9 cellular contexts compared by ENCODE assay signal in genomic region chr11:129279326-129280026, GRCh38.
DNase-seq lines count a peak whose midpoint lies in the region; ATAC-seq, FAIRE-seq and TF ChIP-seq lines count a peak whose summit lies in the region.
"Had no signal": no experiment of that assay in that cellular context is flagged by ENCODE, and none has a peak within 500 bp of the region (broad histone marks: within the 10 kb centered on the region; RNA-seq: fewer than 3 reads in every experiment).

No MANE protein-coding gene starts in this region.

- H4K20me1 ChIP-seq in mammary epithelial cell (ENCODE audit: insufficient read depth, low read length): no peaks in the 10 kb centered on the region

- H3K4me1 ChIP-seq in HAP-1 (peaks cover 7% of the 10 kb centered on the region), mammary epithelial cell (ENCODE audit: insufficient read depth, low read length) (peaks cover 25% of the 10 kb centered on the region), small intestine (ENCODE audit: control insufficient read depth in 2 of 2, insufficient read depth in 1 of 2, low read depth in 1 of 2, low read length in 1 of 2) (peaks cover 4 to 7% of the 10 kb centered on the region in 2 donors)

- WGBS in mammary epithelial cell (ENCODE audit: low coverage, missing lambda C conversion rate): 0% methylated on average over 2 of the region's 103 CpGs
- WGBS in small intestine, 3 donors: 1% methylated on average over 27 to 103 of the region's 103 CpGs

- H3K9ac ChIP-seq in mammary epithelial cell (ENCODE audit: insufficient read depth, low read length): peak overlapping the region; percentile 73

- peak overlapping the region; percentile 93 for H3K4me2 ChIP-seq in mammary epithelial cell (ENCODE audit: insufficient read depth, low read depth, low read length)

- CTCF ChIA-PET in mammary epithelial cell (lab: Charles Lee; ENCODE audit: low non-redundant PET): no interaction called here

- H3K27me3 ChIP-seq in HAP-1 (ENCODE audit: low read depth) (no peaks in the 10 kb centered on the region), WERI-Rb-1 (ENCODE audit: insufficient read depth, low read depth, severe bottlenecking) (no peaks in the 10 kb centered on the region), mammary epithelial cell (ENCODE audit: insufficient read depth, low read length) (no peaks in the 10 kb centered on the region), small intestine (ENCODE audit: control insufficient read depth in 2 of 2, insufficient read depth in 2 of 2, low read length in 2 of 2) (no peaks in the 10 kb centered on the region)

- H3K36me3 ChIP-seq in HAP-1 (replicated peaks) (no peaks in the 10 kb centered on the region), WERI-Rb-1 (no peaks in the 10 kb centered on the region), mammary epithelial cell (ENCODE audit: insufficient read depth, low read length) (no peaks in the 10 kb centered on the region), small intestine (ENCODE audit: control insufficient read depth in 2 of 2, insufficient read depth in 2 of 2, low read length in 2 of 2) (no peaks in the 10 kb centered on the region)

- no TSS peak for BruUV-seq in mammary epithelial cell (replicated peaks; lab: Mats Ljungman, UMichigan)

- no peaks in the 10 kb centered on the region for H3K9me3 ChIP-seq in HAP-1
- H3K9me3 ChIP-seq in WERI-Rb-1 (ENCODE audit: severe bottlenecking): no peaks in the 10 kb centered on the region
- H3K9me3 ChIP-seq in mammary epithelial cell (replicated peaks; ENCODE audit: insufficient read depth, low read length): no peaks in the 10 kb centered on the region
- H3K9me3 ChIP-seq in small intestine (ENCODE audit: control insufficient read depth, low read depth): no peaks in the 10 kb centered on the region

- in situ Hi-C loops in HAP-1 (cut with MboI; ENCODE audit: low sequenced_read_pairs): no loop called here
- in situ Hi-C loops in mammary epithelial cell (cut with MboI; ENCODE audit: low sequenced_read_pairs in 2 of 2): no loop called here

- FAIRE-seq in small intestine (lab: Jason Lieb, UNC): no peak
- FAIRE-seq: TTC549 had no signal

- peaks cover 41% of the 10 kb centered on the region for H3K79me2 ChIP-seq in mammary epithelial cell (ENCODE audit: insufficient read depth, low read length)

- dilution Hi-C loops in mammary epithelial cell (cut with HindIII; ENCODE audit: low sequenced_read_pairs): no loop called here

- DNase-seq in DMS 273 treated with DMSO at 0.1 percent for 48 hours (lab: John Stamatoyannopoulos, UW) (peak; percentile 29), HAP-1 (ENCODE audit: low spot score in 2 of 2) (peak; percentile 69 to 86), NCI-H1105 treated with DMSO at 0.1 percent for 48 hours (lab: John Stamatoyannopoulos, UW) (peak; percentile 88), WERI-Rb-1 (peak; percentile 86), mammary epithelial cell (peak; percentile 71), inferior parietal cortex (ENCODE audit: extremely low spot score) (peak; percentile 66), small intestine (peak; percentile 80)

- H2AFZ ChIP-seq in mammary epithelial cell (ENCODE audit: low read depth, low read length): peak overlapping the region; percentile 97

- H3K27ac ChIP-seq in WERI-Rb-1: peak overlapping the region; percentile 42
- H3K27ac ChIP-seq in mammary epithelial cell (ENCODE audit: insufficient read depth, low read depth, low read length): no peak overlapping the region
- H3K27ac ChIP-seq in small intestine (ENCODE audit: low read depth in 1 of 2, low read length in 1 of 2): peak overlapping the region in 1 of 2 donors; percentile 52

- intact Hi-C loops in mammary epithelial cell (cut with micrococcal nuclease): loop anchor here (1.0 to 10.0 kb wide), 4 partner anchors 38 to 162 kb away; no protein-coding TSS in a partner anchor

- H3K4me3 ChIP-seq in HAP-1 (peak overlapping the region; percentile 34), WERI-Rb-1 (ENCODE audit: low read depth, low read length) (peak overlapping the region; percentile 65), mammary epithelial cell (replicated peaks in 1 of 3; ENCODE audit: insufficient read depth in 1 of 3, low read depth in 2 of 3, low read length in 3 of 3) (peak overlapping the region; percentile 68 to 73 (median 70)), small intestine (ENCODE audit: low read depth in 1 of 2, low read length in 2 of 2) (peak overlapping the region; percentile 73 to 96)

- TF ChIP-seq CTCF in WERI-Rb-1 (IDR thresholded peaks at IDR 0.05; ENCODE audit: low read depth, low read length): 0 out of 2 replicates have a peak, but pooled peaks have one; percentile 13
- TF ChIP-seq CTCF in mammary epithelial cell (conservative IDR thresholded peaks at IDR 0.05 in 1 of 2, IDR thresholded peaks at IDR 0.05 in 1 of 2; ENCODE audit: extremely low read depth in 1 of 2, insufficient read depth in 1 of 2, low read depth in 1 of 2, low read length in 2 of 2): no peak

- no peak for ATAC-seq in HG03378 (IDR thresholded peaks at IDR 0.05; ENCODE audit: unreplicated experiment)

Comparison
In these comparisons a context has a peak if more than half of its experiments do, and no peak if none do; other contexts are left out.
1. DNase-seq: peak in every context shown above with its lines; median percentile 88 in NCI-H1105 treated with DMSO at 0.1 percent for 48 hours; 86 in WERI-Rb-1; 80 in small intestine; 78 in HAP-1; 71 in mammary epithelial cell; 66 in inferior parietal cortex; 29 in DMS 273 treated with DMSO at 0.1 percent for 48 hours.
2. H3K4me3 ChIP-seq: peak in every context shown above with its lines; median percentile 84 in small intestine; 70 in mammary epithelial cell; 65 in WERI-Rb-1; 34 in HAP-1.